In the genomic region with DNA sequence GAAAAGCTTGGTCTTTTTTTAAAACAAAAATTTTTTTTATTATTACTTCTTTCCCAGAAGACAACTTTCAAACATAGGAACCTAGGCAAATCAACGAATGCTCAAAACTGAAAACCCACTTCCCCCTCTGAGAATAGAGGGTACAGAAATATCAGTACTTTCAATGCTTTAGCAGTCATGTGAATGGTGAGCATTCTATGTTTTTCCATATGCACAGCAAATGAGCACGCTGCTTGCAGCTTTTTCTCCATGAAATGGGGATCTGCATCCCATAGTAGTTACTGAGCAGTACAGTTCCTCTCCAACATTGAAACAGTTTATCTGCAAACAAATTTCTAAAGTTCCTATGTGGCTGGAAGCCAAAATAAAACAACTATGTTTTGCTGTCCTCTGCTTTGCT, we compare ENCODE assay signal across 13 cellular contexts.
A peak's percentile ranks its signal among the peaks of the same experiment; 100 is the strongest.
DNase-seq lines count a peak whose midpoint lies in the region; ATAC-seq and TF ChIP-seq lines count a peak whose summit lies in the region.
"Had no signal": no experiment of that assay in that cellular context is flagged by ENCODE, and none has a peak within 500 bp of the region (broad histone marks: within the 10 kb centered on the region; RNA-seq: fewer than 3 reads in every experiment).

No MANE protein-coding gene starts in this region.

- no peak overlapping the region for H3K4me3 Mint-ChIP-seq in activated naive CD8-positive, alpha-beta T cell treated with anti-CD3 and anti-CD28 coated beads, Interleukin-2, amount 50 U/mL, for 24 hours
- no peak overlapping the region for H3K4me3 Mint-ChIP-seq in activated naive CD8-positive, alpha-beta T cell treated with anti-CD3 and anti-CD28 coated beads for 36 hours

- H3K4me1 ChIP-seq in HEK293 (ENCODE audit: control insufficient read depth, insufficient read depth, low read length), result no peaks in the 10 kb centered on the region
- H3K4me1 ChIP-seq in ovary (ENCODE audit: insufficient read depth), result no peaks in the 10 kb centered on the region
- H3K4me1 ChIP-seq: pancreas had no signal

- no peak for TF ChIP-seq EP300 in ovary (IDR thresholded peaks at IDR 0.05)

- CTCF ChIA-PET in HEK293 (lab: Yijun Ruan, JAX), result interaction anchor here (1.5 kb wide), 1 partner anchor 196 kb away, joined by 3 read pairs; no protein-coding TSS in a partner anchor

- no peak overlapping the region for H3K4me3 ChIP-seq in HEK293 (ENCODE audit: low read depth, low read length)
- H3K4me3 ChIP-seq in ovary, result no peak overlapping the region
- H3K4me3 ChIP-seq: MG63, pancreas had no signal

- TF ChIP-seq CTCF in HEK293 (tag by site-specific recombination; IDR thresholded peaks at IDR 0.05), result no peak
- TF ChIP-seq CTCF in ovary (IDR thresholded peaks at IDR 0.05), result no peak

- 83 to 92% (median 86%) methylated on average over 2 of the region's 2 CpGs for WGBS in ovary, 3 donors

- POLR2A ChIA-PET in HEK293 (lab: Yijun Ruan, JAX), result no interaction called here

- H3K27ac ChIP-seq in HEK293 (ENCODE audit: extremely low read depth, low read depth, low read length) (no peak overlapping the region), ovary (no peak overlapping the region)
- H3K27ac ChIP-seq: pancreas had no signal

- H3K27me3 ChIP-seq in ovary, result no peaks in the 10 kb centered on the region
- H3K27me3 ChIP-seq: MG63, pancreas had no signal

- intact Hi-C loops in sciatic nerve (cut with DNase I), result no loop called here
- intact Hi-C loops in ovary (cut with DNase I), result no loop called here

- H3K4me1 Mint-ChIP-seq in activated naive CD8-positive, alpha-beta T cell treated with anti-CD3 and anti-CD28 coated beads, Interleukin-2, amount 50 U/mL, for 24 hours, result peaks cover 36% of the 10 kb centered on the region
- H3K4me1 Mint-ChIP-seq in activated naive CD8-positive, alpha-beta T cell treated with anti-CD3 and anti-CD28 coated beads for 36 hours, result peaks cover 29% of the 10 kb centered on the region

- peak; percentile 33 for ATAC-seq in activated naive CD8-positive, alpha-beta T cell treated with anti-CD3 and anti-CD28 coated beads, Interleukin-2, amount 50 U/mL, for 24 hours
- peak; percentile 91 for ATAC-seq in HG03571 (IDR thresholded peaks at IDR 0.05; ENCODE audit: unreplicated experiment)
- ATAC-seq in sciatic nerve, result peak; percentile 53

- no peaks in the 10 kb centered on the region for H3K9me3 ChIP-seq in HEK293 (ENCODE audit: control insufficient read depth, insufficient read depth, low read depth, low read length)
- H3K9me3 ChIP-seq in ovary, result no peaks in the 10 kb centered on the region
- H3K9me3 ChIP-seq: MG63, pancreas had no signal

- no peak for DNase-seq in activated naive CD8-positive, alpha-beta T cell treated with anti-CD3 and anti-CD28 coated beads, Interleukin-2, amount 50 U/mL, for 24 hours
- DNase-seq in activated naive CD8-positive, alpha-beta T cell treated with anti-CD3 and anti-CD28 coated beads for 36 hours, result no peak
- DNase-seq in sciatic nerve (ENCODE audit: low spot score), result no peak
- no peak for DNase-seq in activated CD8-positive, alpha-beta memory T cell treated with anti-CD3 and anti-CD28 coated beads, Interleukin-2, amount 50 U/mL, for 4 hours
- DNase-seq in ovary, result no peak
- DNase-seq in ecto neural progenitor cell (ENCODE audit: low spot score), result no peak
- DNase-seq: activated CD8-positive, alpha-beta memory T cell treated with anti-CD3 and anti-CD28 coated beads, Interleukin-2, amount 50 U/mL, for 48 hours; cortex of kidney; MG63; pancreas; SHP77 had no signal

- H3K36me3 ChIP-seq in HEK293 (ENCODE audit: control insufficient read depth in 2 of 2, insufficient read depth in 1 of 2, low read length in 2 of 2) (no peaks in the 10 kb centered on the region), ovary (no peaks in the 10 kb centered on the region)
- H3K36me3 ChIP-seq: MG63, pancreas had no signal

- no peaks in the 10 kb centered on the region for H3K36me3 Mint-ChIP-seq in activated naive CD8-positive, alpha-beta T cell treated with anti-CD3 and anti-CD28 coated beads, Interleukin-2, amount 50 U/mL, for 24 hours (ENCODE audit: low read depth)
- H3K36me3 Mint-ChIP-seq in activated naive CD8-positive, alpha-beta T cell treated with anti-CD3 and anti-CD28 coated beads for 36 hours, result no peaks in the 10 kb centered on the region

- no peak overlapping the region for H3K27ac Mint-ChIP-seq in activated naive CD8-positive, alpha-beta T cell treated with anti-CD3 and anti-CD28 coated beads, Interleukin-2, amount 50 U/mL, for 24 hours
- H3K27ac Mint-ChIP-seq in activated naive CD8-positive, alpha-beta T cell treated with anti-CD3 and anti-CD28 coated beads for 36 hours, result no peak overlapping the region

- TF ChIP-seq POLR2A in ovary (IDR thresholded peaks at IDR 0.05), result no peak

- H3K27me3 Mint-ChIP-seq in activated naive CD8-positive, alpha-beta T cell treated with anti-CD3 and anti-CD28 coated beads, Interleukin-2, amount 50 U/mL, for 24 hours, result peaks cover 2% of the 10 kb centered on the region
- H3K27me3 Mint-ChIP-seq in activated naive CD8-positive, alpha-beta T cell treated with anti-CD3 and anti-CD28 coated beads for 36 hours, result no peaks in the 10 kb centered on the region

- H3K9me3 Mint-ChIP-seq in activated naive CD8-positive, alpha-beta T cell treated with anti-CD3 and anti-CD28 coated beads, Interleukin-2, amount 50 U/mL, for 24 hours, result no peaks in the 10 kb centered on the region
- no peaks in the 10 kb centered on the region for H3K9me3 Mint-ChIP-seq in activated naive CD8-positive, alpha-beta T cell treated with anti-CD3 and anti-CD28 coated beads for 36 hours

TF ChIP-seq in HEK293, 187 proteins besides CTCF, POLR2A, EP300 and RAD21:
- TF ChIP-seq MZF1 (tag by site-specific recombination; IDR thresholded peaks at IDR 0.05; ENCODE audit: borderline replicate concordance) (peak; percentile 59; the same call in 1 of the 2 replicates), ZNF292 (tag by site-specific recombination; IDR thresholded peaks at IDR 0.05; ENCODE audit: borderline replicate concordance, low read depth) (no peak), WT1 (tag by site-specific recombination; IDR thresholded peaks at IDR 0.05) (no peak), ZNF155 (tag by site-specific recombination; IDR thresholded peaks at IDR 0.05) (no peak), YY1 (tag by site-specific recombination; IDR thresholded peaks at IDR 0.05) (no peak)
TF ChIP-seq in HEK293: peak in this region for 1.

Comparison
In these comparisons a context has a peak if more than half of its experiments do, and no peak if none do; other contexts are left out.
1. ATAC-seq: peak in every context shown above with its lines; median percentile 91 in HG03571; 53 in sciatic nerve; 33 in activated naive CD8-positive, alpha-beta T cell treated with anti-CD3 and anti-CD28 coated beads, Interleukin-2, amount 50 U/mL, for 24 hours.